12 cellular contexts compared by ENCODE assay signal in genomic region chr16:57630402-57630787, GRCh38. TPM values are rescaled to one million over a fixed set of nuclear protein-coding genes. Genes with fewer than 3 reads are reported as not detected.
DNase-seq lines count a peak whose midpoint lies in the region; ATAC-seq, FAIRE-seq and TF ChIP-seq lines count a peak whose summit lies in the region.
"Had no signal": no experiment of that assay in that cellular context is flagged by ENCODE, and none has a peak within 500 bp of the region (broad histone marks: within the 10 kb centered on the region; RNA-seq: fewer than 3 reads in every experiment).

No MANE protein-coding gene starts in this region.

- intact Hi-C loops in Calu3 (cut with micrococcal nuclease; ENCODE audit: unreplicated experiment): no loop called here
- intact Hi-C loops in activated T-helper 2 cell treated with anti-CD3 and anti-CD28 coated beads, Interferon-gamma antibody, Interleukin-2, Interleukin-4, amounts not matched to agents 10 μg/mL and 5 μg/mL and 100 μg/mL, durations not matched to agents 14 hours and 24 hours and 36 hours (cut with micrococcal nuclease): no loop called here
- intact Hi-C loops in HepG2 (cut with micrococcal nuclease; ENCODE audit: unreplicated experiment): no loop called here

- H3K9ac ChIP-seq in subcutaneous abdominal adipose tissue (ENCODE audit: low read length in 5 of 5) (peak overlapping the region in 4 of 5 donors; percentile 45 to 91 (median 60)), HepG2 (ENCODE audit: insufficient read depth, low read depth, low read length) (no peak overlapping the region)

- H3K4me3 ChIP-seq in subcutaneous abdominal adipose tissue (ENCODE audit: low read depth in 1 of 5, low read length in 5 of 5): peak overlapping the region; percentile 35 to 84 (median 66)
- H3K4me3 ChIP-seq in HepG2 (replicated peaks in 1 of 3; ENCODE audit: insufficient read depth in 1 of 3, low read depth in 2 of 3, low read length in 3 of 3): no peak overlapping the region
- H3K4me3 ChIP-seq: SK-N-MC had no signal

- peak overlapping the region; percentile 28 for H3K27ac Mint-ChIP-seq in Calu3 (ENCODE audit: unreplicated experiment)
- H3K27ac Mint-ChIP-seq in activated T-helper 2 cell treated with anti-CD3 and anti-CD28 coated beads, Interferon-gamma antibody, Interleukin-2, Interleukin-4, amounts not matched to agents 10 μg/mL and 5 μg/mL and 100 μg/mL, durations not matched to agents 14 hours and 24 hours and 36 hours: peak overlapping the region; percentile 1
- peak overlapping the region in 5 of 6 donors; percentile 10 to 88 (median 43) for H3K27ac Mint-ChIP-seq in immature natural killer cell
- H3K27ac Mint-ChIP-seq: activated naive CD4-positive, alpha-beta T cell treated with anti-CD3 and anti-CD28 coated beads, Interleukin-2, amount 50 U/mL, for 72 hours had no signal

- no peak for FAIRE-seq in HepG2 (lab: Jason Lieb, UNC)
- FAIRE-seq: HTR-8/SVneo had no signal

- H3K27me3 ChIP-seq in subcutaneous abdominal adipose tissue (ENCODE audit: control insufficient read depth in 5 of 5, insufficient read depth in 4 of 5, low read length in 5 of 5): peaks cover 27 to 55% (median 41%) of the 10 kb centered on the region in 5 donors
- no peaks in the 10 kb centered on the region for H3K27me3 ChIP-seq in HepG2 (ENCODE audit: control insufficient read depth in 1 of 2, insufficient read depth in 2 of 2, low read length in 2 of 2)

- H3K27me3 Mint-ChIP-seq in Calu3 (ENCODE audit: unreplicated experiment) (no peaks in the 10 kb centered on the region), immature natural killer cell (ENCODE audit: low read depth in 3 of 3) (peaks cover 0 to 6% (median 3%) of the 10 kb centered on the region in 3 donors)
- H3K27me3 Mint-ChIP-seq in activated T-helper 2 cell treated with anti-CD3 and anti-CD28 coated beads, Interferon-gamma antibody, Interleukin-2, Interleukin-4, amounts not matched to agents 10 μg/mL and 5 μg/mL and 100 μg/mL, durations not matched to agents 14 hours and 24 hours and 36 hours (ENCODE audit: low read depth): peaks cover 27% of the 10 kb centered on the region

- H3K9me3 ChIP-seq in subcutaneous abdominal adipose tissue (ENCODE audit: control insufficient read depth in 5 of 5, low read length in 5 of 5) (no peaks in the 10 kb centered on the region), HepG2 (ENCODE audit: low read length) (no peaks in the 10 kb centered on the region)
- H3K9me3 ChIP-seq: spleen had no signal

- DNase-seq in Calu3 (no peak), immature natural killer cell (no peak), HepG2 (ENCODE audit: low spot score) (no peak)
- DNase-seq in activated T-helper 2 cell treated with anti-CD3 and anti-CD28 coated beads, Interferon-gamma antibody, Interleukin-2, Interleukin-4, amounts not matched to agents 10 μg/mL and 5 μg/mL and 100 μg/mL, durations not matched to agents 14 hours and 24 hours and 36 hours (ENCODE audit: low spot score): no peak
- DNase-seq: spleen had no signal

- POLR2A ChIA-PET in HepG2 (lab: Yijun Ruan, JAX): interaction anchor here (0.9 kb wide), 1 partner anchor 23 kb away, joined by 3 read pairs; no protein-coding TSS in a partner anchor

- CTCF ChIA-PET in Calu3 (lab: Charles Lee): interaction anchor here (0.6 kb wide), 1 partner anchor 9 kb away, joined by 3 read pairs; no protein-coding TSS in a partner anchor
- CTCF ChIA-PET in HepG2 (lab: Yijun Ruan, JAX; ENCODE audit: low intra/inter-chr PET ratio, low total read pairs): no interaction called here

- in situ Hi-C loops in HepG2 (cut with HindIII; ENCODE audit: extremely low pct_ligation_motif_present, low pct_unique_long_range_greater_than_20kb): no loop called here

- no peak for TF ChIP-seq RAD21 in HepG2 (CRISPR knock-in tag; IDR thresholded peaks at IDR 0.05)

- peaks cover 58% of the 10 kb centered on the region for H3K36me3 Mint-ChIP-seq in Calu3 (ENCODE audit: insufficient read depth, unreplicated experiment)
- no peaks in the 10 kb centered on the region for H3K36me3 Mint-ChIP-seq in activated T-helper 2 cell treated with anti-CD3 and anti-CD28 coated beads, Interferon-gamma antibody, Interleukin-2, Interleukin-4, amounts not matched to agents 10 μg/mL and 5 μg/mL and 100 μg/mL, durations not matched to agents 14 hours and 24 hours and 36 hours (ENCODE audit: low read depth)
- no peaks in the 10 kb centered on the region for H3K36me3 Mint-ChIP-seq in immature natural killer cell
- H3K36me3 Mint-ChIP-seq: activated naive CD4-positive, alpha-beta T cell treated with anti-CD3 and anti-CD28 coated beads, Interleukin-2, amount 50 U/mL, for 72 hours had no signal

- peaks cover 5 to 65% (median 25%) of the 10 kb centered on the region in 5 donors for H3K4me1 ChIP-seq in subcutaneous abdominal adipose tissue (ENCODE audit: control insufficient read depth in 5 of 5, insufficient read depth in 5 of 5, low read length in 5 of 5)
- peaks cover 30% of the 10 kb centered on the region for H3K4me1 ChIP-seq in HepG2 (ENCODE audit: insufficient read depth, low read length)

- H3K4me3 Mint-ChIP-seq in Calu3 (ENCODE audit: low read depth, unreplicated experiment): no peak overlapping the region
- no peak overlapping the region for H3K4me3 Mint-ChIP-seq in activated T-helper 2 cell treated with anti-CD3 and anti-CD28 coated beads, Interferon-gamma antibody, Interleukin-2, Interleukin-4, amounts not matched to agents 10 μg/mL and 5 μg/mL and 100 μg/mL, durations not matched to agents 14 hours and 24 hours and 36 hours (ENCODE audit: low read depth)
- H3K4me3 Mint-ChIP-seq in immature natural killer cell: peak overlapping the region; percentile 6 to 77 (median 73)

- TF ChIP-seq CTCF in Calu3 (IDR thresholded peaks at IDR 0.05; ENCODE audit: unreplicated experiment): no peak
- no peak for TF ChIP-seq CTCF in HepG2 (CRISPR knock-in tag; IDR thresholded peaks at IDR 0.05)

- no peak for ATAC-seq in GM21529 (IDR thresholded peaks at IDR 0.05; ENCODE audit: unreplicated experiment)
- no peak for ATAC-seq in GM18498 (IDR thresholded peaks at IDR 0.05; ENCODE audit: unreplicated experiment)
- no peak for ATAC-seq in HepG2
- ATAC-seq: activated naive CD4-positive, alpha-beta T cell treated with anti-CD3 and anti-CD28 coated beads, Interleukin-2, amount 50 U/mL, for 72 hours had no signal

- H3K4me1 Mint-ChIP-seq in Calu3 (ENCODE audit: low read depth, unreplicated experiment) (peaks cover 72% of the 10 kb centered on the region), immature natural killer cell (peaks cover 13 to 18% of the 10 kb centered on the region in 2 donors)
- H3K4me1 Mint-ChIP-seq in activated T-helper 2 cell treated with anti-CD3 and anti-CD28 coated beads, Interferon-gamma antibody, Interleukin-2, Interleukin-4, amounts not matched to agents 10 μg/mL and 5 μg/mL and 100 μg/mL, durations not matched to agents 14 hours and 24 hours and 36 hours (ENCODE audit: low read depth): peaks cover 12% of the 10 kb centered on the region

- H2AFZ ChIP-seq in HepG2 (ENCODE audit: low read length): no peak overlapping the region

- no peaks in the 10 kb centered on the region for H3K36me3 ChIP-seq in subcutaneous abdominal adipose tissue (ENCODE audit: control insufficient read depth in 5 of 5, insufficient read depth in 5 of 5, low read length in 5 of 5)
- no peaks in the 10 kb centered on the region for H3K36me3 ChIP-seq in HepG2 (replicated peaks in 1 of 2; ENCODE audit: control insufficient read depth in 1 of 2, insufficient read depth in 2 of 2, low read length in 2 of 2)
- H3K36me3 ChIP-seq: spleen had no signal

- 78% methylated on average over 10 of the region's 10 CpGs for WGBS in HepG2 (ENCODE audit: low lambda C conversion rate)

- no peaks in the 10 kb centered on the region for H3K9me3 Mint-ChIP-seq in Calu3 (ENCODE audit: low read depth, unreplicated experiment)
- H3K9me3 Mint-ChIP-seq in activated T-helper 2 cell treated with anti-CD3 and anti-CD28 coated beads, Interferon-gamma antibody, Interleukin-2, Interleukin-4, amounts not matched to agents 10 μg/mL and 5 μg/mL and 100 μg/mL, durations not matched to agents 14 hours and 24 hours and 36 hours: no peaks in the 10 kb centered on the region
- no peaks in the 10 kb centered on the region for H3K9me3 Mint-ChIP-seq in immature natural killer cell
- H3K9me3 Mint-ChIP-seq: activated naive CD4-positive, alpha-beta T cell treated with anti-CD3 and anti-CD28 coated beads, Interleukin-2, amount 50 U/mL, for 72 hours had no signal

- H4K20me1 ChIP-seq in HepG2 (ENCODE audit: insufficient read depth, low read length): no peaks in the 10 kb centered on the region

- no peaks in the 10 kb centered on the region for H3K79me2 ChIP-seq in HepG2 (ENCODE audit: insufficient read depth, low read length)

- TF ChIP-seq POLR2A in HepG2 (IDR thresholded peaks at IDR 0.05; ENCODE audit: insufficient read depth in 1 of 2, low read depth in 2 of 2, low read length in 2 of 2): no peak

- no TSS peak for BruUV-seq in Calu3 (replicated peaks; lab: Mats Ljungman, UMichigan)
- no TSS peak for BruUV-seq in HepG2 (replicated peaks; lab: Mats Ljungman, UMichigan)

- TF ChIP-seq EP300 in HepG2 (IDR thresholded peaks at IDR 0.05; ENCODE audit: low read depth in 2 of 2, low read length in 2 of 2): no peak
- no peak for TF ChIP-seq EP300 in HepG2 (CRISPR knock-in tag; IDR thresholded peaks at IDR 0.05; ENCODE audit: borderline replicate concordance)

- H3K27ac ChIP-seq in subcutaneous abdominal adipose tissue (ENCODE audit: low read depth, low read length): peak overlapping the region; percentile 78
- no peak overlapping the region for H3K27ac ChIP-seq in HepG2 (ENCODE audit: extremely low read length, insufficient read depth, low read length)
- H3K27ac ChIP-seq: SK-N-MC had no signal

- no peak overlapping the region for H3K4me2 ChIP-seq in HepG2 (ENCODE audit: low read depth, low read length)

RNA-seq across cellular contexts. Expression of gene ADGRG1, which starts 2.0 kb away (rescaled TPM):
- 269 and 278 TPM in 2 replicates for total RNA-seq in Calu3 (2022)
- total RNA-seq in activated T-helper 2 cell treated with anti-CD3 and anti-CD28 coated beads, Interferon-gamma antibody, Interleukin-2, Interleukin-4, amounts not matched to agents 10 μg/mL and 5 μg/mL and 100 μg/mL, durations not matched to agents 14 hours and 24 hours and 36 hours: 1.8 and 1.9 TPM in 2 replicates
- polyA plus RNA-seq in immature natural killer cell: 100 to 1,000 TPM; 218 to 784 (median 395) TPM
- total RNA-seq in HepG2 (2016; rRNA removed; fragmentation: Illumina TruSeq; extraction: Trizol): 2.8 and 5.9 TPM in 2 replicates
- 1.1 and 2.0 TPM in 2 replicates for total RNA-seq in HepG2 (2016; cell fraction: cytosol; rRNA removed; fragmentation: Illumina TruSeq; extraction: Trizol; ENCODE audit: low read depth)
- 2.8 and 5.0 TPM in 2 replicates for total RNA-seq in HepG2 (2016; cell fraction: insoluble cytoplasmic fraction; rRNA removed; fragmentation: Illumina TruSeq; extraction: Trizol)
- 3.1 and 3.2 TPM in 2 replicates for total RNA-seq in HepG2 (2016; cell fraction: membrane; rRNA removed; fragmentation: Illumina TruSeq; extraction: Trizol)
- 7.2 and 8.0 TPM in 2 replicates for total RNA-seq in HepG2 (2016; cell fraction: nucleus; rRNA removed; fragmentation: Illumina TruSeq; extraction: Trizol)
- 2.7 and 3.3 TPM in 2 replicates for polyA plus RNA-seq in HepG2 (2011; rRNA removed)
- polyA plus RNA-seq in HepG2 (2011; cell fraction: cytosol; rRNA removed): 1.8 and 2.1 TPM in 2 replicates
- 5.0 and 7.4 TPM in 2 replicates for polyA plus RNA-seq in HepG2 (2011; cell fraction: nucleus; rRNA removed)
- 2.3 and 3.3 TPM in 2 replicates for polyA plus RNA-seq in HepG2 (2012)
- 0.83 and 1.3 TPM in 2 replicates for polyA plus RNA-seq in HepG2 (2016; cell fraction: cytosol; fragmentation: Illumina TruSeq; extraction: Trizol; ENCODE audit: low read depth)
- 2.4 and 5.1 TPM in 2 replicates for polyA plus RNA-seq in HepG2 (2016; cell fraction: insoluble cytoplasmic fraction; fragmentation: Illumina TruSeq; extraction: Trizol; ENCODE audit: low read depth)
- polyA plus RNA-seq in HepG2 (2016; cell fraction: membrane; fragmentation: Illumina TruSeq; extraction: Trizol; ENCODE audit: low read depth): 2.8 and 3.2 TPM in 2 replicates
- 14.1 and 15.0 TPM in 2 replicates for polyA plus RNA-seq in HepG2 (2016; cell fraction: nucleus; fragmentation: Illumina TruSeq; extraction: Trizol; ENCODE audit: insufficient read depth, low read depth)
- 4.0 and 29.5 TPM in 2 replicates for polyA minus RNA-seq in HepG2 (2011; rRNA and poly(A)+ RNA removed; ENCODE audit: low replicate concordance)
- polyA minus RNA-seq in HepG2 (2011; cell fraction: cytosol; rRNA and poly(A)+ RNA removed): 1.8 and 1.9 TPM in 2 replicates
- 2.4 and 2.8 TPM in 2 replicates for polyA minus RNA-seq in HepG2 (2011; cell fraction: nucleus; rRNA and poly(A)+ RNA removed)

RNA-seq across cellular contexts. Expression of gene ADGRG3, which starts 37.7 kb away (rescaled TPM):
- total RNA-seq in Calu3 (2022): not detected in 2 replicates
- total RNA-seq in activated T-helper 2 cell treated with anti-CD3 and anti-CD28 coated beads, Interferon-gamma antibody, Interleukin-2, Interleukin-4, amounts not matched to agents 10 μg/mL and 5 μg/mL and 100 μg/mL, durations not matched to agents 14 hours and 24 hours and 36 hours: not detected in 2 replicates
- 10 to 100 TPM; 13.1 to 18.4 (median 15.7) TPM for polyA plus RNA-seq in immature natural killer cell
- total RNA-seq in HepG2 (2016; rRNA removed; fragmentation: Illumina TruSeq; extraction: Trizol): 1.0 and 2.7 TPM in 2 replicates
- total RNA-seq in HepG2 (2016; cell fraction: cytosol; rRNA removed; fragmentation: Illumina TruSeq; extraction: Trizol; ENCODE audit: low read depth): 0.79 and 1.1 TPM in 2 replicates
- total RNA-seq in HepG2 (2016; cell fraction: insoluble cytoplasmic fraction; rRNA removed; fragmentation: Illumina TruSeq; extraction: Trizol): 1.1 and 2.2 TPM in 2 replicates
- total RNA-seq in HepG2 (2016; cell fraction: membrane; rRNA removed; fragmentation: Illumina TruSeq; extraction: Trizol): 1.0 and 1.5 TPM in 2 replicates
- total RNA-seq in HepG2 (2016; cell fraction: nucleus; rRNA removed; fragmentation: Illumina TruSeq; extraction: Trizol): 2.3 and 2.7 TPM in 2 replicates
- 11.8 and 13.6 TPM in 2 replicates for polyA plus RNA-seq in HepG2 (2011; rRNA removed)
- 10.8 and 11.2 TPM in 2 replicates for polyA plus RNA-seq in HepG2 (2011; cell fraction: cytosol; rRNA removed)
- polyA plus RNA-seq in HepG2 (2011; cell fraction: nucleus; rRNA removed): 21.1 and 23.7 TPM in 2 replicates
- 5.8 and 8.1 TPM in 2 replicates for polyA plus RNA-seq in HepG2 (2012)
- 0.49 and 0.54 TPM in 2 replicates for polyA plus RNA-seq in HepG2 (2016; cell fraction: cytosol; fragmentation: Illumina TruSeq; extraction: Trizol; ENCODE audit: low read depth)
- 1.3 TPM in 2 replicates for polyA plus RNA-seq in HepG2 (2016; cell fraction: insoluble cytoplasmic fraction; fragmentation: Illumina TruSeq; extraction: Trizol; ENCODE audit: low read depth)
- 0.65 and 1.0 TPM in 2 replicates for polyA plus RNA-seq in HepG2 (2016; cell fraction: membrane; fragmentation: Illumina TruSeq; extraction: Trizol; ENCODE audit: low read depth)
- 5.4 and 6.5 TPM in 2 replicates for polyA plus RNA-seq in HepG2 (2016; cell fraction: nucleus; fragmentation: Illumina TruSeq; extraction: Trizol; ENCODE audit: insufficient read depth, low read depth)
- polyA minus RNA-seq in HepG2 (2011; rRNA and poly(A)+ RNA removed; ENCODE audit: low replicate concordance): 0.91 and 31.9 TPM in 2 replicates
- 4.7 and 5.3 TPM in 2 replicates for polyA minus RNA-seq in HepG2 (2011; cell fraction: cytosol; rRNA and poly(A)+ RNA removed)
- 8.9 and 10.4 TPM in 2 replicates for polyA minus RNA-seq in HepG2 (2011; cell fraction: nucleus; rRNA and poly(A)+ RNA removed)
- total RNA-seq: fibroblast of lung had no signal
- polyA plus RNA-seq: fibroblast of lung had no signal

Comparison
In these comparisons a context has a peak if more than half of its experiments do, and no peak if none do; other contexts are left out.
1. H3K4me3 Mint-ChIP-seq: peak in immature natural killer cell (5 of 5); none in Calu3 (single experiment) and activated T-helper 2 cell treated with anti-CD3 and anti-CD28 coated beads, Interferon-gamma antibody, Interleukin-2, Interleukin-4, amounts not matched to agents 10 μg/mL and 5 μg/mL and 100 μg/mL, durations not matched to agents 14 hours and 24 hours and 36 hours (single experiment).
2. H3K4me3 ChIP-seq: peak in subcutaneous abdominal adipose tissue (5 of 5); none in HepG2 (0 of 3).
3. RNA of gene ADGRG1, which starts 2.0 kb away (total RNA-seq): 269 to 278 TPM in Calu3; 1.1 to 8.0 TPM in HepG2 and 1.8 to 1.9 TPM in activated T-helper 2 cell treated with anti-CD3 and anti-CD28 coated beads, Interferon-gamma antibody, Interleukin-2, Interleukin-4, amounts not matched to agents 10 μg/mL and 5 μg/mL and 100 μg/mL, durations not matched to agents 14 hours and 24 hours and 36 hours; every median in the first group is over 10 times any median in the second.
4. Peak in every context shown above with its lines, with median percentiles within 50 percentile points of each other: H3K27ac Mint-ChIP-seq.